Comparison of ENCODE assay signal across 16 cellular contexts in genomic region chr12:110530511-110530910, GRCh38.
"Had no signal": no experiment of that assay in that cellular context is flagged by ENCODE, and none has a peak within 500 bp of the region (broad histone marks: within the 10 kb centered on the region; RNA-seq: fewer than 3 reads in every experiment).

No MANE protein-coding gene starts in this region.

- H3K4me3 Mint-ChIP-seq: activated CD8-positive, alpha-beta T cell treated with anti-CD3 and anti-CD28 coated beads for 36 hours; activated T-cell treated with anti-CD3 and anti-CD28 coated beads, Interleukin-2, amount 50 U/mL, for 72 hours; nephron had no signal

- H3K9me3 Mint-ChIP-seq: activated CD8-positive, alpha-beta T cell treated with anti-CD3 and anti-CD28 coated beads for 36 hours; activated T-cell treated with anti-CD3 and anti-CD28 coated beads, Interleukin-2, amount 50 U/mL, for 72 hours; nephron had no signal

- ATAC-seq: activated CD8-positive, alpha-beta T cell treated with anti-CD3 and anti-CD28 coated beads for 36 hours; activated T-cell treated with anti-CD3 and anti-CD28 coated beads, Interleukin-2, amount 50 U/mL, for 72 hours; heart left ventricle; left lobe of liver; right lobe of liver had no signal

- FAIRE-seq: endothelial cell of umbilical vein, islet of Langerhans had no signal

- H3K27ac Mint-ChIP-seq: activated CD8-positive, alpha-beta T cell treated with anti-CD3 and anti-CD28 coated beads for 36 hours; activated T-cell treated with anti-CD3 and anti-CD28 coated beads, Interleukin-2, amount 50 U/mL, for 72 hours; nephron had no signal

- DNase-seq: activated CD8-positive, alpha-beta memory T cell treated with anti-CD3 and anti-CD28 coated beads, Interleukin-2, amount 50 U/mL, for 4 hours; activated CD8-positive, alpha-beta T cell treated with anti-CD3 and anti-CD28 coated beads for 36 hours; activated T-cell treated with anti-CD3 and anti-CD28 coated beads, Interleukin-2, amount 50 U/mL, for 72 hours; caudate nucleus; colonic mucosa; foreskin melanocyte; heart left ventricle; right lobe of liver; spleen; stimulated activated CD4-positive, alpha-beta T cell treated with anti-CD3 and anti-CD28 coated beads, Interleukin-1b, Interleukin-23, amount 100 ng/mL, for 48 hours; stimulated activated naive CD4-positive, alpha-beta T cell; trophoblast cell had no signal

- H3K27me3 Mint-ChIP-seq: activated CD8-positive, alpha-beta T cell treated with anti-CD3 and anti-CD28 coated beads for 36 hours had no signal
